In the genomic region with DNA sequence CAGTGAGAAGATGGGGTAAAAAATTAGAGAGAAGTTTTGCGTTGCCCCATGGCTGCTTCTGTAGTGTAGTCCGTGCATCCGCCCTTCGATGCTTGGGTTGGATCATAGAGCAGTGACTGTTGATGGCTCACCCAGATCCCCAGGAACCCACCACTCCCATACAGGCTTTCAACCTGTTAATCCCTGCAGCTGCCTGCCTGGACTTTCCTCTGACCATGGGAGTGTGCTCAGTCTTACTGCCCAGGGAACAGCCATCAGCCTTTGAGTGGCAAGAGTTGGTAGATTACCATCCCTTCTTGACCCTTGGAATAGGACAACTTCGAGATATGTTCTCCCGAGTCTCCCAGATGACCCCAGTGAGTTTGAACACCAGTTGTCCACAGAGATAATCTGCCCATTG, we compare ENCODE assay signal across 28 cellular contexts.
"Had no signal": no experiment of that assay in that cellular context is flagged by ENCODE, and none has a peak within 500 bp of the region (broad histone marks: within the 10 kb centered on the region; RNA-seq: fewer than 3 reads in every experiment).

No MANE protein-coding gene starts in this region.

- H3K4me3 Mint-ChIP-seq: stimulated activated effector memory CD8-positive, alpha-beta T cell treated with anti-CD3 and anti-CD28 coated beads, Interleukin-12 subunit alpha, Interleukin-12 subunit beta, amount 100 ng/mL, for 72 hours; stimulated activated memory B cell treated with anti-CD40 and anti-IgM and Interleukin-4, amounts not matched to agents 10 μg/mL and 1 μg/mL and 100 μg/mL, for 72 hours; stimulated activated naive B cell treated with anti-CD40 and anti-IgM and Interleukin-4, amounts not matched to agents 10 μg/mL and 1 μg/mL and 100 μg/mL, for 72 hours; stimulated activated naive CD8-positive, alpha-beta T cell treated with anti-CD3 and anti-CD28 coated beads, Interleukin-15, amount 100 ng/mL, for 72 hours; stimulated activated naive CD8-positive, alpha-beta T cell treated with anti-CD3 and anti-CD28 coated beads, Interleukin-15, Interleukin-2, amounts not matched to agents 100 ng/mL and 50 ng/mL, for 24 hours; type B pancreatic cell had no signal

- H3K4me1 ChIP-seq: stomach, suprapubic skin, testis, thyroid gland, tibial artery, tibial nerve, transverse colon, upper lobe of left lung, upper lobe of right lung, uterus, vagina had no signal

- H3K36me3 Mint-ChIP-seq: stimulated activated effector memory CD8-positive, alpha-beta T cell treated with anti-CD3 and anti-CD28 coated beads, Interleukin-12 subunit alpha, Interleukin-12 subunit beta, amount 100 ng/mL, for 72 hours; stimulated activated memory B cell treated with anti-CD40 and anti-IgM and Interleukin-4, amounts not matched to agents 10 μg/mL and 1 μg/mL and 100 μg/mL, for 72 hours; stimulated activated naive B cell treated with anti-CD40 and anti-IgM and Interleukin-4, amounts not matched to agents 10 μg/mL and 1 μg/mL and 100 μg/mL, for 72 hours; type B pancreatic cell had no signal

- H3K9me3 ChIP-seq: stomach, suprapubic skin, testis, thoracic aorta, thyroid gland, tibial artery, tibial nerve, transverse colon, upper lobe of left lung, upper lobe of right lung, uterus, vagina had no signal

- ATAC-seq: stimulated activated effector memory CD8-positive, alpha-beta T cell treated with anti-CD3 and anti-CD28 coated beads, Interleukin-12 subunit alpha, Interleukin-12 subunit beta, amount 100 ng/mL, for 72 hours; stimulated activated memory B cell treated with anti-CD40 and anti-IgM and Interleukin-4, amounts not matched to agents 10 μg/mL and 1 μg/mL and 100 μg/mL, for 72 hours; stimulated activated naive B cell treated with anti-CD40 and anti-IgM and Interleukin-4, amounts not matched to agents 10 μg/mL and 1 μg/mL and 100 μg/mL, for 72 hours; stimulated activated naive CD8-positive, alpha-beta T cell treated with anti-CD3 and anti-CD28 coated beads, Interleukin-15, amount 100 ng/mL, for 72 hours; stimulated activated naive CD8-positive, alpha-beta T cell treated with anti-CD3 and anti-CD28 coated beads, Interleukin-15, Interleukin-2, amounts not matched to agents 100 U/mL and 50 U/mL, for 24 hours; upper lobe of right lung had no signal

- DNase-seq: stimulated activated CD4-positive, alpha-beta T cell treated with anti-CD3 and anti-CD28 coated beads, Interleukin-2, amount 100 ng/mL, for 48 hours; stimulated activated CD4-positive, alpha-beta T cell treated with anti-CD3 and anti-CD28 coated beads, Interleukin-4, amount 100 ng/mL, for 1 hour; stimulated activated CD4-positive, alpha-beta T cell treated with anti-CD3 and anti-CD28 coated beads, Interleukin-4, amount 100 ng/mL, for 24 hours; stimulated activated CD4-positive, alpha-beta T cell treated with anti-CD3 and anti-CD28 coated beads, Interleukin-4, amount 100 ng/mL, for 4 hours; stimulated activated CD8-positive, alpha-beta memory T cell treated with anti-CD3 and anti-CD28 coated beads, Interleukin-4, amount 100 ng/mL, for 48 hours; stimulated activated naive B cell treated with anti-CD40 and anti-IgM and Interleukin-4, amounts not matched to agents 10 μg/mL and 1 μg/mL and 100 μg/mL, for 72 hours; stimulated activated naive CD4-positive, alpha-beta T cell; stimulated activated naive CD4-positive, alpha-beta T cell treated with Interleukin-2 at 50 U/mL for 16 hours; stimulated activated naive CD8-positive, alpha-beta T cell treated with anti-CD3 and anti-CD28 coated beads, Interleukin-15, amount 100 ng/mL, for 72 hours; stimulated activated naive CD8-positive, alpha-beta T cell treated with anti-CD3 and anti-CD28 coated beads, Interleukin-15, Interleukin-2, amounts not matched to agents 100 U/mL and 50 U/mL, for 24 hours; stomach; substantia nigra; testis; thyroid gland; tibial artery; transverse colon; trophoblast cell; upper lobe of left lung; upper lobe of right lung; uterus had no signal

- H3K27ac ChIP-seq: stomach, suprapubic skin, testis, thoracic aorta, thyroid gland, tibial artery, tibial nerve, transverse colon, upper lobe of left lung, upper lobe of right lung, uterus, vagina had no signal

- H3K4me3 ChIP-seq: stomach, suprapubic skin, testis, thoracic aorta, thyroid gland, tibial artery, tibial nerve, transverse colon, upper lobe of left lung, upper lobe of right lung, uterus, vagina had no signal

- H3K27me3 Mint-ChIP-seq: stimulated activated naive CD8-positive, alpha-beta T cell treated with anti-CD3 and anti-CD28 coated beads, Interleukin-15, amount 100 ng/mL, for 72 hours; stimulated activated naive CD8-positive, alpha-beta T cell treated with anti-CD3 and anti-CD28 coated beads, Interleukin-15, Interleukin-2, amounts not matched to agents 100 ng/mL and 50 ng/mL, for 24 hours had no signal

- H3K36me3 ChIP-seq: stomach, suprapubic skin, thoracic aorta, thyroid gland, tibial artery, tibial nerve, transverse colon, upper lobe of left lung, upper lobe of right lung, uterus, vagina had no signal

- H3K4me1 Mint-ChIP-seq: stimulated activated effector memory CD8-positive, alpha-beta T cell treated with anti-CD3 and anti-CD28 coated beads, Interleukin-12 subunit alpha, Interleukin-12 subunit beta, amount 100 ng/mL, for 72 hours; stimulated activated memory B cell treated with anti-CD40 and anti-IgM and Interleukin-4, amounts not matched to agents 10 μg/mL and 1 μg/mL and 100 μg/mL, for 72 hours; stimulated activated naive B cell treated with anti-CD40 and anti-IgM and Interleukin-4, amounts not matched to agents 10 μg/mL and 1 μg/mL and 100 μg/mL, for 72 hours; stimulated activated naive CD8-positive, alpha-beta T cell treated with anti-CD3 and anti-CD28 coated beads, Interleukin-15, amount 100 ng/mL, for 72 hours had no signal

- H3K9me3 Mint-ChIP-seq: stimulated activated memory B cell treated with anti-CD40 and anti-IgM and Interleukin-4, amounts not matched to agents 10 μg/mL and 1 μg/mL and 100 μg/mL, for 72 hours; stimulated activated naive CD8-positive, alpha-beta T cell treated with anti-CD3 and anti-CD28 coated beads, Interleukin-15, amount 100 ng/mL, for 72 hours; type B pancreatic cell had no signal

- H3K27ac Mint-ChIP-seq: stimulated activated effector memory CD8-positive, alpha-beta T cell treated with anti-CD3 and anti-CD28 coated beads, Interleukin-12 subunit alpha, Interleukin-12 subunit beta, amount 100 ng/mL, for 72 hours; stimulated activated memory B cell treated with anti-CD40 and anti-IgM and Interleukin-4, amounts not matched to agents 10 μg/mL and 1 μg/mL and 100 μg/mL, for 72 hours; stimulated activated naive B cell treated with anti-CD40 and anti-IgM and Interleukin-4, amounts not matched to agents 10 μg/mL and 1 μg/mL and 100 μg/mL, for 72 hours; stimulated activated naive CD8-positive, alpha-beta T cell treated with anti-CD3 and anti-CD28 coated beads, Interleukin-15, amount 100 ng/mL, for 72 hours; stimulated activated naive CD8-positive, alpha-beta T cell treated with anti-CD3 and anti-CD28 coated beads, Interleukin-15, Interleukin-2, amounts not matched to agents 100 ng/mL and 50 ng/mL, for 24 hours; type B pancreatic cell had no signal

- H3K27me3 ChIP-seq: suprapubic skin, testis, thyroid gland, tibial artery, tibial nerve, transverse colon, upper lobe of left lung, upper lobe of right lung, uterus, vagina had no signal
